In the genomic region with DNA sequence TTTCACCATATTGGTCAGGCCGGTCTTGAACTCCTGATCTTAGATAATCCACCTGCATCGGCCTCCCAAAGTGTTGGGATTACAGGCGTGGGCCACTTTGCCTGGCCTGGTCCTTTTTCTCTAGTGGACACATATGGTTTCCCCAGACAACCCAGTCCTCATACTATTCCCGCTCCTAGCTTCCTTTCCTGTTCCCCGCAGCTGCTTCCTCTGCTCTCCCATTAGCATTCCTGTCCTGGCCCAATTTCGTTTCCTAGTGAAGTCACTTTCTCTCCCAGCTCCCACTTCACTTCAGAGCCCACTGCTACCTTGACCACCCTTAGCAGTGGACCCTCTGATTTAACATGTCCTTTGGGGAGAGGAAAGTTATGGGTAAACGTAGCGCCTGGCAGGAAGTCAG, we compare ENCODE assay signal across 1 cellular context.
TF ChIP-seq lines count a peak whose summit lies in the region.

No MANE protein-coding gene starts in this region.

TF ChIP-seq in IMR-90, 13 proteins besides CTCF, POLR2A, EP300 and RAD21:
- TF ChIP-seq, protein P1, sequence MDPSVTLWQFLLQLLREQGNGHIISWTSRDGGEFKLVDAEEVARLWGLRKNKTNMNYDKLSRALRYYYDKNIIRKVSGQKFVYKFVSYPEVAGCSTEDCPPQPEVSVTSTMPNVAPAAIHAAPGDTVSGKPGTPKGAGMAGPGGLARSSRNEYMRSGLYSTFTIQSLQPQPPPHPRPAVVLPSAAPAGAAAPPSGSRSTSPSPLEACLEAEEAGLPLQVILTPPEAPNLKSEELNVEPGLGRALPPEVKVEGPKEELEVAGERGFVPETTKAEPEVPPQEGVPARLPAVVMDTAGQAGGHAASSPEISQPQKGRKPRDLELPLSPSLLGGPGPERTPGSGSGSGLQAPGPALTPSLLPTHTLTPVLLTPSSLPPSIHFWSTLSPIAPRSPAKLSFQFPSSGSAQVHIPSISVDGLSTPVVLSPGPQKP (IDR thresholded peaks at IDR 0.05; ENCODE audit: borderline replicate concordance, low read depth, low read length), result no peak
- TF ChIP-seq CEBPB (IDR thresholded peaks at IDR 0.05; ENCODE audit: low read depth, low read length), result no peak
- TF ChIP-seq MAFK (IDR thresholded peaks at IDR 0.05; ENCODE audit: low read depth, low read length), result no peak
- TF ChIP-seq, protein P2, sequence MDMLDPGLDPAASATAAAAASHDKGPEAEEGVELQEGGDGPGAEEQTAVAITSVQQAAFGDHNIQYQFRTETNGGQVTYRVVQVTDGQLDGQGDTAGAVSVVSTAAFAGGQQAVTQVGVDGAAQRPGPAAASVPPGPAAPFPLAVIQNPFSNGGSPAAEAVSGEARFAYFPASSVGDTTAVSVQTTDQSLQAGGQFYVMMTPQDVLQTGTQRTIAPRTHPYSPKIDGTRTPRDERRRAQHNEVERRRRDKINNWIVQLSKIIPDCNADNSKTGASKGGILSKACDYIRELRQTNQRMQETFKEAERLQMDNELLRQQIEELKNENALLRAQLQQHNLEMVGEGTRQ (IDR thresholded peaks at IDR 0.05; ENCODE audit: low read depth, low read length), result no peak
- no peak for TF ChIP-seq RCOR1 (IDR thresholded peaks at IDR 0.05; ENCODE audit: insufficient replicate concordance, low read length)
TF ChIP-seq in IMR-90: peak in this region for 0.
